ENCODE assay signal across 2 cellular contexts in genomic region chr17:50685334-50685665, GRCh38.
TF ChIP-seq lines count a peak whose summit lies in the region.

No MANE protein-coding gene starts in this region.

TF ChIP-seq in IMR-90, 13 proteins besides CTCF, POLR2A, EP300 and RAD21 (continued from another document):
- TF ChIP-seq ELK1 (IDR thresholded peaks at IDR 0.05; ENCODE audit: borderline replicate concordance, low read depth, low read length) (no peak), RCOR1 (IDR thresholded peaks at IDR 0.05; ENCODE audit: insufficient replicate concordance, low read length) (no peak), SMC3 (IDR thresholded peaks at IDR 0.05; ENCODE audit: low read depth, low read length) (no peak), NFE2L2 (IDR thresholded peaks at IDR 0.05; ENCODE audit: low read depth, low read length) (no peak), USF2 (IDR thresholded peaks at IDR 0.05; ENCODE audit: low read depth, low read length) (no peak), FOS (IDR thresholded peaks at IDR 0.05; ENCODE audit: low read depth, low read length) (no peak), MAFK (IDR thresholded peaks at IDR 0.05; ENCODE audit: low read depth, low read length) (no peak), MAZ (IDR thresholded peaks at IDR 0.05; ENCODE audit: borderline replicate concordance, low read depth, low read length) (no peak), CHD1 (IDR thresholded peaks at IDR 0.05; ENCODE audit: low read depth, low read length) (no peak), CEBPB (IDR thresholded peaks at IDR 0.05; ENCODE audit: low read depth, low read length) (no peak)
TF ChIP-seq in IMR-90: peak in this region for 0.

TF ChIP-seq in liver, 16 proteins besides CTCF, POLR2A, EP300 and RAD21 (continued from another document):
- TF ChIP-seq MAX (IDR thresholded peaks at IDR 0.05) (no peak), ZBTB33 (IDR thresholded peaks at IDR 0.05) (no peak), JUND (IDR thresholded peaks at IDR 0.05) (no peak), HNF4G (IDR thresholded peaks at IDR 0.05) (no peak), GABPA (IDR thresholded peaks at IDR 0.05 in 1 of 2, conservative IDR thresholded peaks at IDR 0.05 in 1 of 2) (no peak)
